9 cellular contexts compared by ENCODE assay signal in the genomic region with DNA sequence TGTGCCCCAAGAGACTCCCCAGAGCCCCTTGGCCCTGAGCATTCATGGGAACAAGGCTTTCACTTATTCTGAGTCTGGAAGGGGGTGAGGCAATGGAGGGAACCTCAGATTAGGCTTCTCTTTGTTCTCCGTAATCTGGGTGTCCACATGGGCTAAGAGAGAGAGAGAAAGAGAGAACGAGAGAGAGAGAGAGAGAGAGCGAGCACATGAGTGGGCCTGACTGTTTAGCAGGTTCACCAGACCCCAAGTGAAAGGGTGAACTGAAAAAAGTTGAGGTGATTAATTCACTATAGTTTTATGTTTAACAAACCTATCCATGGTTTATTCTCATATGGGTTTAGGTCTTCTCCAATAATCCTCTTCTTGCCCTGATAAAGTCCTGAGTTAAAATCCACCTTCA.
"Had no signal": no experiment of that assay in that cellular context is flagged by ENCODE, and none has a peak within 500 bp of the region (broad histone marks: within the 10 kb centered on the region; RNA-seq: fewer than 3 reads in every experiment).

No MANE protein-coding gene starts in this region.

- H3K4me1 ChIP-seq: HAP-1 had no signal

- H3K27ac ChIP-seq: GM23248 had no signal

- H3K36me3 ChIP-seq: HAP-1 had no signal

- DNase-seq: GM23248, GOT3, H7, H9, HCEC 1CT, HFFc6 had no signal

- H3K9me3 ChIP-seq: HAP-1 had no signal

- H3K4me3 ChIP-seq: GM23248, GM23338, HAP-1 had no signal

- ATAC-seq: GM23338, HCT116 had no signal
